7 cellular contexts compared by ENCODE assay signal in genomic region chr1:158087320-158087927, GRCh38.
DNase-seq lines count a peak whose midpoint lies in the region; ATAC-seq, FAIRE-seq and TF ChIP-seq lines count a peak whose summit lies in the region.

No MANE protein-coding gene starts in this region.

- POLR2A ChIA-PET in HEK293 (lab: Yijun Ruan, JAX) = interaction anchor here (1.3 kb wide), 1 partner anchor 94 kb away, joined by 6 read pairs; the partner anchor contains the start of gene KIRREL1

- H3K36me3 ChIP-seq in HEK293 (ENCODE audit: control insufficient read depth in 2 of 2, insufficient read depth in 1 of 2, low read length in 2 of 2) = peaks cover 0 to 65% of the 10 kb centered on the region in 2 experiments

- no peak for ATAC-seq in GM21529 (IDR thresholded peaks at IDR 0.05; ENCODE audit: unreplicated experiment)

- CTCF ChIA-PET in HEK293 (lab: Yijun Ruan, JAX) = interaction anchor here (0.5 to 7.0 kb wide), 24 partner anchors 8 to 784 kb away, joined by 3 to 132 read pairs (median 7); partner anchors contain the start of gene KIRREL1

- H3K9me3 ChIP-seq in HEK293 (ENCODE audit: control insufficient read depth, insufficient read depth, low read depth, low read length) = no peaks in the 10 kb centered on the region

- H3K4me3 ChIP-seq in HEK293 (ENCODE audit: low read depth, low read length) = no peak overlapping the region

- H3K27ac ChIP-seq in HEK293 (ENCODE audit: extremely low read depth, low read depth, low read length) = no peak overlapping the region

- H3K4me1 ChIP-seq in HEK293 (ENCODE audit: control insufficient read depth, insufficient read depth, low read length) = no peaks in the 10 kb centered on the region

- TF ChIP-seq CTCF in HEK293 (tag by site-specific recombination; IDR thresholded peaks at IDR 0.05) = peak; percentile 84

- peak; percentile 84 for DNase-seq in NCI-H82 treated with DMSO at 0.1 percent for 48 hours (lab: John Stamatoyannopoulos, UW; ENCODE audit: unreplicated experiment)
- DNase-seq in astrocyte of the hippocampus (ENCODE audit: low read depth, low spot score) = peak; percentile 88
- peak; percentile 85 for DNase-seq in iPS DF 4.7 (ENCODE audit: extremely low read depth, low spot score)
- DNase-seq in stimulated activated CD4-positive, alpha-beta T cell treated with anti-CD3 and anti-CD28 coated beads, Interleukin-2, amount 100 ng/mL, for 48 hours = peak; percentile 23 to 29

- peak; percentile 36 for FAIRE-seq in G401.6 (lab: Jason Lieb, UNC)

TF ChIP-seq in HEK293, 187 proteins besides CTCF, POLR2A, EP300 and RAD21 (continues in another document):
- no peak for TF ChIP-seq SCRT1 (tag by site-specific recombination; IDR thresholded peaks at IDR 0.05; ENCODE audit: borderline replicate concordance)
- peak; percentile 99 for TF ChIP-seq MZF1 (tag by site-specific recombination; IDR thresholded peaks at IDR 0.05; ENCODE audit: borderline replicate concordance)
- TF ChIP-seq ZNF707 (tag by site-specific recombination; IDR thresholded peaks at IDR 0.05) = no peak
- TF ChIP-seq BCL11B (tag by site-specific recombination; IDR thresholded peaks at IDR 0.05; ENCODE audit: low read depth) = no peak
- TF ChIP-seq ZNF791 (tag by site-specific recombination; IDR thresholded peaks at IDR 0.05) = no peak
- no peak for TF ChIP-seq ZNF488 (tag by site-specific recombination; IDR thresholded peaks at IDR 0.05)
- 0 out of 2 replicates have a peak, but pooled peaks have one; percentile 21 for TF ChIP-seq EGR2 (tag by site-specific recombination; IDR thresholded peaks at IDR 0.05; ENCODE audit: low read depth)
- TF ChIP-seq ZBTB48 (tag by site-specific recombination; IDR thresholded peaks at IDR 0.05) = 0 out of 2 replicates have a peak, but pooled peaks have one; percentile 15
- no peak for TF ChIP-seq ZNF391 (tag by site-specific recombination; IDR thresholded peaks at IDR 0.05; ENCODE audit: borderline replicate concordance, low read depth)
- peak; percentile 47; the same call in 1 of the 2 replicates for TF ChIP-seq ZSCAN30 (tag by site-specific recombination; IDR thresholded peaks at IDR 0.05)
- TF ChIP-seq ZNF785 (tag by site-specific recombination; IDR thresholded peaks at IDR 0.05) = no peak
- no peak for TF ChIP-seq TRIM28 (IDR thresholded peaks at IDR 0.05; ENCODE audit: borderline replicate concordance, low read length)
- TF ChIP-seq ZNF2 (tag by site-specific recombination; IDR thresholded peaks at IDR 0.05) = peak; percentile 56; the same call in 1 of the 2 replicates
- no peak for TF ChIP-seq ZNF639 (tag by site-specific recombination; IDR thresholded peaks at IDR 0.05)
- no peak; the same call in 1 of the 2 replicates for TF ChIP-seq KLF10 (tag by site-specific recombination; IDR thresholded peaks at IDR 0.05)
- no peak for TF ChIP-seq ZNF501 (tag by site-specific recombination; IDR thresholded peaks at IDR 0.05)
- TF ChIP-seq, protein P1, sequence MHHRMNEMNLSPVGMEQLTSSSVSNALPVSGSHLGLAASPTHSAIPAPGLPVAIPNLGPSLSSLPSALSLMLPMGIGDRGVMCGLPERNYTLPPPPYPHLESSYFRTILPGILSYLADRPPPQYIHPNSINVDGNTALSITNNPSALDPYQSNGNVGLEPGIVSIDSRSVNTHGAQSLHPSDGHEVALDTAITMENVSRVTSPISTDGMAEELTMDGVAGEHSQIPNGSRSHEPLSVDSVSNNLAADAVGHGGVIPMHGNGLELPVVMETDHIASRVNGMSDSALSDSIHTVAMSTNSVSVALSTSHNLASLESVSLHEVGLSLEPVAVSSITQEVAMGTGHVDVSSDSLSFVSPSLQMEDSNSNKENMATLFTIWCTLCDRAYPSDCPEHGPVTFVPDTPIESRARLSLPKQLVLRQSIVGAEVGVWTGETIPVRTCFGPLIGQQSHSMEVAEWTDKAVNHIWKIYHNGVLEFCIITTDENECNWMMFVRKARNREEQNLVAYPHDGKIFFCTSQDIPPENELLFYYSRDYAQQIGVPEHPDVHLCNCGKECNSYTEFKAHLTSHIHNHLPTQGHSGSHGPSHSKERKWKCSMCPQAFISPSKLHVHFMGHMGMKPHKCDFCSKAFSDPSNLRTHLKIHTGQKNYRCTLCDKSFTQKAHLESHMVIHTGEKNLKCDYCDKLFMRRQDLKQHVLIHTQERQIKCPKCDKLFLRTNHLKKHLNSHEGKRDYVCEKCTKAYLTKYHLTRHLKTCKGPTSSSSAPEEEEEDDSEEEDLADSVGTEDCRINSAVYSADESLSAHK (tag by site-specific recombination; IDR thresholded peaks at IDR 0.05) = no peak
- no peak for TF ChIP-seq SP7 (tag by site-specific recombination; IDR thresholded peaks at IDR 0.05)
- no peak for TF ChIP-seq ZNF132 (tag by site-specific recombination; IDR thresholded peaks at IDR 0.05; ENCODE audit: borderline replicate concordance)
- no peak for TF ChIP-seq ZNF548 (tag by site-specific recombination; IDR thresholded peaks at IDR 0.05)
- TF ChIP-seq ZNF664 (tag by site-specific recombination; IDR thresholded peaks at IDR 0.05) = peak; percentile 68
- TF ChIP-seq, protein P2, sequence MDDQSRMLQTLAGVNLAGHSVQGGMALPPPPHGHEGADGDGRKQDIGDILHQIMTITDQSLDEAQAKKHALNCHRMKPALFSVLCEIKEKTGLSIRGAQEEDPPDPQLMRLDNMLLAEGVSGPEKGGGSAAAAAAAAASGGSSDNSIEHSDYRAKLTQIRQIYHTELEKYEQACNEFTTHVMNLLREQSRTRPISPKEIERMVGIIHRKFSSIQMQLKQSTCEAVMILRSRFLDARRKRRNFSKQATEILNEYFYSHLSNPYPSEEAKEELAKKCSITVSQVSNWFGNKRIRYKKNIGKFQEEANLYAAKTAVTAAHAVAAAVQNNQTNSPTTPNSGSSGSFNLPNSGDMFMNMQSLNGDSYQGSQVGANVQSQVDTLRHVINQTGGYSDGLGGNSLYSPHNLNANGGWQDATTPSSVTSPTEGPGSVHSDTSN (CRISPR knock-in tag; IDR thresholded peaks at IDR 0.05) = no peak
- TF ChIP-seq, protein P3, sequence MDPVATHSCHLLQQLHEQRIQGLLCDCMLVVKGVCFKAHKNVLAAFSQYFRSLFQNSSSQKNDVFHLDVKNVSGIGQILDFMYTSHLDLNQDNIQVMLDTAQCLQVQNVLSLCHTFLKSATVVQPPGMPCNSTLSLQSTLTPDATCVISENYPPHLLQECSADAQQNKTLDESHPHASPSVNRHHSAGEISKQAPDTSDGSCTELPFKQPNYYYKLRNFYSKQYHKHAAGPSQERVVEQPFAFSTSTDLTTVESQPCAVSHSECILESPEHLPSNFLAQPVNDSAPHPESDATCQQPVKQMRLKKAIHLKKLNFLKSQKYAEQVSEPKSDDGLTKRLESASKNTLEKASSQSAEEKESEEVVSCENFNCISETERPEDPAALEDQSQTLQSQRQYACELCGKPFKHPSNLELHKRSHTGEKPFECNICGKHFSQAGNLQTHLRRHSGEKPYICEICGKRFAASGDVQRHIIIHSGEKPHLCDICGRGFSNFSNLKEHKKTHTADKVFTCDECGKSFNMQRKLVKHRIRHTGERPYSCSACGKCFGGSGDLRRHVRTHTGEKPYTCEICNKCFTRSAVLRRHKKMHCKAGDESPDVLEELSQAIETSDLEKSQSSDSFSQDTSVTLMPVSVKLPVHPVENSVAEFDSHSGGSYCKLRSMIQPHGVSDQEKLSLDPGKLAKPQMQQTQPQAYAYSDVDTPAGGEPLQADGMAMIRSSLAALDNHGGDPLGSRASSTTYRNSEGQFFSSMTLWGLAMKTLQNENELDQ (tag by site-specific recombination; IDR thresholded peaks at IDR 0.05; ENCODE audit: low read depth) = no peak
- TF ChIP-seq ZNF169 (tag by site-specific recombination; IDR thresholded peaks at IDR 0.05) = no peak
- TF ChIP-seq ZNF473 (tag by site-specific recombination; IDR thresholded peaks at IDR 0.05) = no peak
- no peak for TF ChIP-seq ZNF843 (tag by site-specific recombination; IDR thresholded peaks at IDR 0.05)
- TF ChIP-seq ZEB2 (tag by site-specific recombination; IDR thresholded peaks at IDR 0.05) = no peak
- no peak for TF ChIP-seq HOXA7 (CRISPR knock-in tag; IDR thresholded peaks at IDR 0.05; ENCODE audit: borderline replicate concordance)
- TF ChIP-seq ZNF596 (tag by site-specific recombination; IDR thresholded peaks at IDR 0.05) = no peak

Comparison
In these comparisons a context has a peak if more than half of its experiments do, and no peak if none do; other contexts are left out.
1. DNase-seq: peak in every context shown above with its lines; median percentile 88 in astrocyte of the hippocampus; 85 in iPS DF 4.7; 84 in NCI-H82 treated with DMSO at 0.1 percent for 48 hours; 26 in stimulated activated CD4-positive, alpha-beta T cell treated with anti-CD3 and anti-CD28 coated beads, Interleukin-2, amount 100 ng/mL, for 48 hours.